1 cellular context compared by ENCODE assay signal in genomic region chrX:25015486-25016360, GRCh38.
A peak's percentile ranks its signal among the peaks of the same experiment; 100 is the strongest.
TF ChIP-seq lines count a peak whose summit lies in the region.

Gene ARX, minus strand, starts transcription at chrX:25015965. Its CDS starts 228 bp downstream, at chrX:25015737.

TF ChIP-seq in SK-N-SH, 30 proteins besides CTCF, POLR2A, EP300 and RAD21 (continued from another document):
- TF ChIP-seq, protein P1, sequence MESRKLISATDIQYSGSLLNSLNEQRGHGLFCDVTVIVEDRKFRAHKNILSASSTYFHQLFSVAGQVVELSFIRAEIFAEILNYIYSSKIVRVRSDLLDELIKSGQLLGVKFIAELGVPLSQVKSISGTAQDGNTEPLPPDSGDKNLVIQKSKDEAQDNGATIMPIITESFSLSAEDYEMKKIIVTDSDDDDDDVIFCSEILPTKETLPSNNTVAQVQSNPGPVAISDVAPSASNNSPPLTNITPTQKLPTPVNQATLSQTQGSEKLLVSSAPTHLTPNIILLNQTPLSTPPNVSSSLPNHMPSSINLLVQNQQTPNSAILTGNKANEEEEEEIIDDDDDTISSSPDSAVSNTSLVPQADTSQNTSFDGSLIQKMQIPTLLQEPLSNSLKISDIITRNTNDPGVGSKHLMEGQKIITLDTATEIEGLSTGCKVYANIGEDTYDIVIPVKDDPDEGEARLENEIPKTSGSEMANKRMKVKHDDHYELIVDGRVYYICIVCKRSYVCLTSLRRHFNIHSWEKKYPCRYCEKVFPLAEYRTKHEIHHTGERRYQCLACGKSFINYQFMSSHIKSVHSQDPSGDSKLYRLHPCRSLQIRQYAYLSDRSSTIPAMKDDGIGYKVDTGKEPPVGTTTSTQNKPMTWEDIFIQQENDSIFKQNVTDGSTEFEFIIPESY (IDR thresholded peaks at IDR 0.05; ENCODE audit: borderline replicate concordance, low read depth) = no peak
- TF ChIP-seq USF2 (IDR thresholded peaks at IDR 0.05; ENCODE audit: borderline replicate concordance, low read depth, low read length) (no peak), POLR2AphosphoS5 (IDR thresholded peaks at IDR 0.05; ENCODE audit: low read depth, low read length) (no peak), MAX (IDR thresholded peaks at IDR 0.05; ENCODE audit: low read depth) (peak; percentile 90), TCF12 (IDR thresholded peaks at IDR 0.05) (no peak), EZH2phosphoT487 (IDR thresholded peaks at IDR 0.05; ENCODE audit: borderline replicate concordance, low read depth) (no peak)
